1 cellular context compared by ENCODE assay signal in genomic region chr17:8421571-8421970, GRCh38.
TF ChIP-seq lines count a peak whose summit lies in the region.

No MANE protein-coding gene starts in this region.

TF ChIP-seq in GM23338, 12 proteins besides CTCF, POLR2A, EP300 and RAD21:
- TF ChIP-seq ZNF462 (CRISPR knock-in tag; IDR thresholded peaks at IDR 0.05) (no peak), ZNF114 (CRISPR knock-in tag; IDR thresholded peaks at IDR 0.05) (no peak), STAT1 (IDR thresholded peaks at IDR 0.05; ENCODE audit: unreplicated experiment) (no peak), EZH2phosphoT487 (IDR thresholded peaks at IDR 0.05; ENCODE audit: unreplicated experiment) (no peak), POLR2AphosphoS5 (IDR thresholded peaks at IDR 0.05; ENCODE audit: low read depth) (no peak), ZNF331 (CRISPR knock-in tag; IDR thresholded peaks at IDR 0.05; ENCODE audit: low read depth) (no peak), ETS1 (IDR thresholded peaks at IDR 0.05) (no peak), EZH2 (IDR thresholded peaks at IDR 0.05; ENCODE audit: low read depth, unreplicated experiment) (no peak), REST (IDR thresholded peaks at IDR 0.05; ENCODE audit: unreplicated experiment) (no peak), NANOG (IDR thresholded peaks at IDR 0.05; ENCODE audit: borderline replicate concordance) (no peak), CREB1 (CRISPR knock-in tag; IDR thresholded peaks at IDR 0.05; ENCODE audit: low read depth) (no peak), JUNB (IDR thresholded peaks at IDR 0.05; ENCODE audit: unreplicated experiment) (no peak)
